In the genomic region with DNA sequence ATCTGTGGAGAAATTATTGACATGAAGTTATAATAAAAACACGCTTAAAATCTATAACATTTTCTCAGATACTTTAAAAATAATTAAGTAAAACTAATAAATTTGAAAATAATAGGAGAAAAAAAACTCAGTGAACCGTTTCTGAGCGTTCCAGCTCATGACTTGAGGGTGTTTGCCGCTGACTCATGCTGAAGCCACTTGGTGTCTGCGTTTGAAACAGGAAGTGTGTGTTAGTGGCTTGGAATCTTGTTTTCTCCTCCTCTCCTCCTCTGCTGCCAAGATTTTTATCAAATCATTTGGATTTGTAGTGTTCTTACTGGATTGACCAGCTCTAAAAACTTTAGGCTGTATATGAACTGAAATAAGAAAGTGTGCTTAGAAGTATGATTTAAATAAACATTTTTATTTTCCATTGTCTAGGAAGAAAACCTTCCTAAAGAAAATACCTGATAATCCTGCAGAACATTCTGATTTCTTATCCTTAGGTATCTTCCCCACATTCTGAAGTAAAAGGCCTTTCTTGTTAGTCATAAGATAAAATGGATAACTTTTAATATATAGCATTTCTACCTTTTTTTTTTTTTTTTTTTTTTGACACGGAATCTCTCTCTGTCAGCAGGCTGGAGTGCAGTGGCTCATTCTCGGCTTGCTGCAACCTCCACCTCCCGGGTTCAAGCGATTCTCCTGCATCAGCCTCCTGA, we compare ENCODE assay signal across 8 cellular contexts. TPM values are rescaled to one million over a fixed set of nuclear protein-coding genes. Genes with fewer than 3 reads are reported as not detected.
DNase-seq lines count a peak whose midpoint lies in the region; ATAC-seq and TF ChIP-seq lines count a peak whose summit lies in the region.

No MANE protein-coding gene starts in this region.

- intact Hi-C loops in Panc1 (cut with micrococcal nuclease; ENCODE audit: unreplicated experiment), result no loop called here
- intact Hi-C loops in MCF 10A (cut with micrococcal nuclease), result no loop called here

- H3K27ac Mint-ChIP-seq in activated naive CD4-positive, alpha-beta T cell treated with anti-CD3 and anti-CD28 coated beads, Interleukin-2, amount 10 ng/mL, durations not matched to agents 7 days and 5 days, result no peak overlapping the region
- H3K27ac Mint-ChIP-seq in MCF 10A (ENCODE audit: low read depth, unreplicated experiment), result peak overlapping the region; percentile 88
- H3K27ac Mint-ChIP-seq in stimulated activated naive CD8-positive, alpha-beta T cell treated with anti-CD3 and anti-CD28 coated beads, Interleukin-15, Interleukin-2, amounts not matched to agents 100 ng/mL and 50 ng/mL, for 24 hours, result peak overlapping the region; percentile 40

- H3K9me3 Mint-ChIP-seq in activated naive CD4-positive, alpha-beta T cell treated with anti-CD3 and anti-CD28 coated beads, Interleukin-2, amount 10 ng/mL, durations not matched to agents 7 days and 5 days, result no peaks in the 10 kb centered on the region
- no peaks in the 10 kb centered on the region for H3K9me3 Mint-ChIP-seq in MCF 10A (ENCODE audit: unreplicated experiment)
- no peaks in the 10 kb centered on the region for H3K9me3 Mint-ChIP-seq in stimulated activated naive CD8-positive, alpha-beta T cell treated with anti-CD3 and anti-CD28 coated beads, Interleukin-15, Interleukin-2, amounts not matched to agents 100 ng/mL and 50 ng/mL, for 24 hours

- BruUV-seq in Panc1 (replicated peaks; lab: Mats Ljungman, UMichigan) (no TSS peak), MCF 10A (replicated peaks; lab: Mats Ljungman, UMichigan) (no TSS peak)

- peak overlapping the region; percentile 98 for H3K27ac ChIP-seq in Panc1 (ENCODE audit: low read length)

- POLR2A ChIA-PET in Panc1 (lab: Charles Lee) (interaction anchor here (0.5 to 1.0 kb wide), 3 partner anchors 19 to 283 kb away, joined by 3 to 4 read pairs (median 4); no protein-coding TSS in a partner anchor), MCF 10A (lab: Yijun Ruan, JAX) (interaction anchor here (0.7 to 8.3 kb wide), 11 partner anchors 9 to 276 kb away, joined by 3 to 66 read pairs (median 4); partner anchors contain the start of genes COTL1 and MEAK7)

- ATAC-seq in HG03095 (IDR thresholded peaks at IDR 0.05; ENCODE audit: unreplicated experiment) (peak; percentile 39), Panc1 (peak; percentile 87)

- peak; percentile 41 for DNase-seq in activated naive CD4-positive, alpha-beta T cell treated with Interleukin-2 at 50 U/mL for 16 hours
- no peak for DNase-seq in activated naive CD4-positive, alpha-beta T cell treated with anti-CD3 and anti-CD28 coated beads, Interleukin-2, amount 10 ng/mL, durations not matched to agents 7 days and 5 days
- DNase-seq in Panc1 (ENCODE audit: low read depth, low spot score) (no peak), MCF 10A (ENCODE audit: unreplicated experiment) (peak; percentile 90), islet precursor cell (peak; percentile 84), NCI-H526 (lab: John Stamatoyannopoulos, UW) (no peak)

- no peaks in the 10 kb centered on the region for H3K27me3 ChIP-seq in Panc1 (ENCODE audit: control insufficient read depth, insufficient read depth, low read length)

- no peaks in the 10 kb centered on the region for H3K9me3 ChIP-seq in Panc1 (ENCODE audit: control insufficient read depth, insufficient read depth, low read depth, low read length)

- no peak overlapping the region for H3K4me3 Mint-ChIP-seq in activated naive CD4-positive, alpha-beta T cell treated with anti-CD3 and anti-CD28 coated beads, Interleukin-2, amount 10 ng/mL, durations not matched to agents 7 days and 5 days
- H3K4me3 Mint-ChIP-seq in MCF 10A (ENCODE audit: unreplicated experiment), result peak overlapping the region; percentile 66
- H3K4me3 Mint-ChIP-seq in stimulated activated naive CD8-positive, alpha-beta T cell treated with anti-CD3 and anti-CD28 coated beads, Interleukin-15, Interleukin-2, amounts not matched to agents 100 ng/mL and 50 ng/mL, for 24 hours, result peak overlapping the region; percentile 62

- peak overlapping the region; percentile 31 to 53 for H3K4me3 ChIP-seq in Panc1 (ENCODE audit: low read depth in 2 of 2, low read length in 2 of 2)

- in situ Hi-C loops in Panc1 (cut with HindIII; ENCODE audit: low pct_unique_long_range_greater_than_20kb, low sequenced_read_pairs), result no loop called here

- peaks cover 80% of the 10 kb centered on the region for H3K4me1 ChIP-seq in Panc1 (ENCODE audit: control insufficient read depth, insufficient read depth, low read length)

- CTCF ChIA-PET in activated naive CD4-positive, alpha-beta T cell treated with anti-CD3 and anti-CD28 coated beads, Interleukin-2, amount 10 ng/mL, durations not matched to agents 7 days and 5 days (lab: Charles Lee), result interaction anchor here (1.9 to 2.8 kb wide), 3 partner anchors 8 to 219 kb away, joined by 4 to 18 read pairs (median 17); no protein-coding TSS in a partner anchor
- CTCF ChIA-PET in Panc1 (lab: Charles Lee) (interaction anchor here (1.3 kb wide), 1 partner anchor 8 kb away, joined by 6 read pairs; no protein-coding TSS in a partner anchor), MCF 10A (lab: Yijun Ruan, JAX) (interaction anchor here (0.9 to 2.0 kb wide), 5 partner anchors 9 to 108 kb away, joined by 3 to 33 read pairs (median 6); partner anchors contain the start of gene KLHL36)

- no peaks in the 10 kb centered on the region for H3K27me3 Mint-ChIP-seq in activated naive CD4-positive, alpha-beta T cell treated with anti-CD3 and anti-CD28 coated beads, Interleukin-2, amount 10 ng/mL, durations not matched to agents 7 days and 5 days
- no peaks in the 10 kb centered on the region for H3K27me3 Mint-ChIP-seq in MCF 10A (ENCODE audit: insufficient read depth, unreplicated experiment)
- H3K27me3 Mint-ChIP-seq in stimulated activated naive CD8-positive, alpha-beta T cell treated with anti-CD3 and anti-CD28 coated beads, Interleukin-15, Interleukin-2, amounts not matched to agents 100 ng/mL and 50 ng/mL, for 24 hours, result no peaks in the 10 kb centered on the region

- H3K36me3 ChIP-seq in Panc1 (ENCODE audit: control insufficient read depth, insufficient read depth, low read length), result no peaks in the 10 kb centered on the region

- H3K4me1 Mint-ChIP-seq in activated naive CD4-positive, alpha-beta T cell treated with anti-CD3 and anti-CD28 coated beads, Interleukin-2, amount 10 ng/mL, durations not matched to agents 7 days and 5 days, result peaks cover 57% of the 10 kb centered on the region
- H3K4me1 Mint-ChIP-seq in MCF 10A (ENCODE audit: insufficient read depth, unreplicated experiment), result peaks cover 28% of the 10 kb centered on the region
- H3K4me1 Mint-ChIP-seq in stimulated activated naive CD8-positive, alpha-beta T cell treated with anti-CD3 and anti-CD28 coated beads, Interleukin-15, Interleukin-2, amounts not matched to agents 100 ng/mL and 50 ng/mL, for 24 hours (ENCODE audit: low read depth), result peaks cover 77% of the 10 kb centered on the region

- peaks cover 10% of the 10 kb centered on the region for H3K36me3 Mint-ChIP-seq in activated naive CD4-positive, alpha-beta T cell treated with anti-CD3 and anti-CD28 coated beads, Interleukin-2, amount 10 ng/mL, durations not matched to agents 7 days and 5 days
- H3K36me3 Mint-ChIP-seq in MCF 10A (ENCODE audit: insufficient read depth, unreplicated experiment), result peaks cover 13% of the 10 kb centered on the region
- H3K36me3 Mint-ChIP-seq in stimulated activated naive CD8-positive, alpha-beta T cell treated with anti-CD3 and anti-CD28 coated beads, Interleukin-15, Interleukin-2, amounts not matched to agents 100 ng/mL and 50 ng/mL, for 24 hours (ENCODE audit: low read depth), result peaks cover 25% of the 10 kb centered on the region

- TF ChIP-seq CTCF in Panc1 (IDR thresholded peaks at IDR 0.05), result no peak
- no peak for TF ChIP-seq CTCF in MCF 10A (IDR thresholded peaks at IDR 0.05; ENCODE audit: unreplicated experiment)

RNA-seq across cellular contexts. Expression of gene USP10, which starts 30.8 kb away (rescaled TPM):
- total RNA-seq in Panc1 (2021; ENCODE audit: unreplicated experiment) (77.4 TPM), MCF 10A (2022) (114 and 129 TPM in 2 replicates)
- polyA plus RNA-seq in Panc1 (2012; ENCODE audit: insufficient read length), result 61.8 TPM

Comparison
In these comparisons a context has a peak if more than half of its experiments do, and no peak if none do; other contexts are left out.
1. DNase-seq: peak in activated naive CD4-positive, alpha-beta T cell treated with Interleukin-2 at 50 U/mL for 16 hours (single experiment), MCF 10A (single experiment) and islet precursor cell (single experiment); none in activated naive CD4-positive, alpha-beta T cell treated with anti-CD3 and anti-CD28 coated beads, Interleukin-2, amount 10 ng/mL, durations not matched to agents 7 days and 5 days (single experiment), Panc1 (single experiment) and NCI-H526 (0 of 2).